1 cellular context compared by ENCODE assay signal in genomic region chr18:78416853-78417252, GRCh38.
TF ChIP-seq lines count a peak whose summit lies in the region.

No MANE protein-coding gene starts in this region.

TF ChIP-seq in H1, 55 proteins besides CTCF, POLR2A, EP300 and RAD21:
- TF ChIP-seq BRCA1 (IDR thresholded peaks at IDR 0.05; ENCODE audit: low read depth, low read length), result no peak
- TF ChIP-seq POU5F1 (IDR thresholded peaks at IDR 0.05; ENCODE audit: low read depth, low read length), result no peak
- no peak for TF ChIP-seq GTF2F1 (IDR thresholded peaks at IDR 0.05; ENCODE audit: borderline replicate concordance, low read depth, low read length)
- TF ChIP-seq EGR1 (IDR thresholded peaks at IDR 0.05; ENCODE audit: borderline replicate concordance, low read depth, low read length), result no peak
- TF ChIP-seq NRF1 (IDR thresholded peaks at IDR 0.05; ENCODE audit: low read depth, low read length), result no peak
- TF ChIP-seq YY1 (IDR thresholded peaks at IDR 0.05; ENCODE audit: low read depth, low read length), result no peak
- no peak for TF ChIP-seq KDM4A (IDR thresholded peaks at IDR 0.05; ENCODE audit: low read depth, low read length, severe bottlenecking)
- no peak for TF ChIP-seq TAF7 (optimal IDR thresholded peaks at IDR 0.05; ENCODE audit: borderline replicate concordance, low read depth, low read length)
- no peak for TF ChIP-seq RBBP5 (IDR thresholded peaks at IDR 0.05; ENCODE audit: borderline replicate concordance, low read depth, low read length)
- no peak for TF ChIP-seq RFX5 (IDR thresholded peaks at IDR 0.05; ENCODE audit: borderline replicate concordance, low read depth, low read length)
- TF ChIP-seq SP1 (IDR thresholded peaks at IDR 0.05; ENCODE audit: low read depth, low read length), result no peak
- TF ChIP-seq CHD2 (IDR thresholded peaks at IDR 0.05; ENCODE audit: low read length), result no peak
- no peak for TF ChIP-seq TEAD4 (IDR thresholded peaks at IDR 0.05; ENCODE audit: low read depth, low read length)
- no peak for TF ChIP-seq KDM1A (IDR thresholded peaks at IDR 0.05; ENCODE audit: borderline replicate concordance, low read length)
- TF ChIP-seq ZNF274 (IDR thresholded peaks at IDR 0.05; ENCODE audit: borderline replicate concordance, extremely low read depth, low read length), result no peak
- no peak for TF ChIP-seq SUZ12 (IDR thresholded peaks at IDR 0.05; ENCODE audit: low read length)
- no peak for TF ChIP-seq BCL11A (IDR thresholded peaks at IDR 0.05; ENCODE audit: low read depth in 2 of 2, low read length in 2 of 2)
- TF ChIP-seq CREB1 (IDR thresholded peaks at IDR 0.05), result no peak
